In genomic region chr17:58741121-58741625, GRCh38 we compare ENCODE assay signal across 9 cellular contexts. TPM values are rescaled to one million over a fixed set of nuclear protein-coding genes. Genes with fewer than 3 reads are reported as not detected.
A peak's percentile ranks its signal among the peaks of the same experiment; 100 is the strongest.
DNase-seq lines count a peak whose midpoint lies in the region; ATAC-seq and TF ChIP-seq lines count a peak whose summit lies in the region.
"Had no signal": no experiment of that assay in that cellular context is flagged by ENCODE, and none has a peak within 500 bp of the region (broad histone marks: within the 10 kb centered on the region; RNA-seq: fewer than 3 reads in every experiment).

No MANE protein-coding gene starts in this region.

- DNase-seq in HuH-7.5 (ENCODE audit: low spot score), result peak; percentile 81
- peak; percentile 15 to 58 for DNase-seq in cardiac fibroblast (ENCODE audit: low read depth in 2 of 2)
- peak in 1 of 2 donors; percentile 18 for DNase-seq in gastrocnemius medialis
- DNase-seq in UCSD-AML1 (lab: John Stamatoyannopoulos, UW; ENCODE audit: unreplicated experiment), result no peak
- no peak for DNase-seq in neuronal stem cell (ENCODE audit: low spot score)
- DNase-seq: amniotic stem cell, hypothalamus, Peyer's patch had no signal

- ATAC-seq in gastrocnemius medialis, result peak; percentile 50 to 91
- ATAC-seq in GM18868 (IDR thresholded peaks at IDR 0.05; ENCODE audit: unreplicated experiment), result no peak

- no peak overlapping the region for H3K18ac ChIP-seq in neuronal stem cell (ENCODE audit: low read length)

- WGBS in neuronal stem cell (ENCODE audit: extremely low coverage in 2 of 2, insufficient read length in 2 of 2, insufficient replicate concordance in 1 of 2), 2 donors, result no CpG with 5 or more reads among the region's 8 CpGs

- no peak overlapping the region for H3K4ac ChIP-seq in neuronal stem cell (ENCODE audit: low read length)

- no peak for TF ChIP-seq CTCF in cardiac fibroblast (IDR thresholded peaks at IDR 0.05; ENCODE audit: low read depth, low read length)
- no peak for TF ChIP-seq CTCF in gastrocnemius medialis (IDR thresholded peaks at IDR 0.05 in 4 of 5, conservative IDR thresholded peaks at IDR 0.05 in 1 of 5)

- TF ChIP-seq POLR2A in gastrocnemius medialis (IDR thresholded peaks at IDR 0.05), result no peak

- in situ Hi-C loops in gastrocnemius medialis (cut with MboI; ENCODE audit: low sequenced_read_pairs in 4 of 4), result loop anchor here in 1 of 4 donors (25.0 kb wide), 1 partner anchor 104 kb away; no protein-coding TSS in a partner anchor

- H3K27ac ChIP-seq in gastrocnemius medialis, result no peak overlapping the region
- no peak overlapping the region for H3K27ac ChIP-seq in neuronal stem cell (replicated peaks; ENCODE audit: low read length)
- H3K27ac ChIP-seq: Peyer's patch had no signal

- no peak overlapping the region for H3K14ac ChIP-seq in neuronal stem cell (ENCODE audit: low read length)

- H3K23ac ChIP-seq in neuronal stem cell (ENCODE audit: low read depth, low read length, poor library complexity), result no peak overlapping the region

- H4K8ac ChIP-seq in neuronal stem cell (ENCODE audit: low read depth, low read length), result no peak overlapping the region

- no peaks in the 10 kb centered on the region for H3K27me3 ChIP-seq in gastrocnemius medialis
- no peaks in the 10 kb centered on the region for H3K27me3 ChIP-seq in neuronal stem cell (ENCODE audit: control insufficient read depth in 3 of 3, insufficient read depth in 3 of 3, low read depth in 1 of 3, low read length in 3 of 3)
- H3K27me3 ChIP-seq: Peyer's patch had no signal

- H2BK15ac ChIP-seq in neuronal stem cell (ENCODE audit: low read length), result no peak overlapping the region

- no peak overlapping the region for H2BK12ac ChIP-seq in neuronal stem cell (ENCODE audit: low read length)

- no peak overlapping the region for H2AK5ac ChIP-seq in neuronal stem cell (ENCODE audit: low read depth, low read length)

- intact Hi-C loops in gastrocnemius medialis (cut with DNase I; ENCODE audit: low total_unique reads), result no loop called here

- no peak overlapping the region for H3K4me2 ChIP-seq in neuronal stem cell (ENCODE audit: insufficient read depth, low read length, poor library complexity, severe bottlenecking)

- H3K36me3 ChIP-seq in gastrocnemius medialis (no peaks in the 10 kb centered on the region), neuronal stem cell (replicated peaks in 1 of 2; ENCODE audit: control insufficient read depth in 2 of 2, insufficient read depth in 2 of 2, low read length in 2 of 2) (no peaks in the 10 kb centered on the region)
- H3K36me3 ChIP-seq: Peyer's patch had no signal

- H3K9me3 ChIP-seq in gastrocnemius medialis (no peaks in the 10 kb centered on the region), neuronal stem cell (replicated peaks in 1 of 2; ENCODE audit: control insufficient read depth in 2 of 2, insufficient read depth in 1 of 2, low read depth in 1 of 2, low read length in 2 of 2) (no peaks in the 10 kb centered on the region)
- H3K9me3 ChIP-seq: Peyer's patch had no signal

- no peaks in the 10 kb centered on the region for H3K79me1 ChIP-seq in neuronal stem cell (ENCODE audit: low read depth, low read length)

- H2BK120ac ChIP-seq in neuronal stem cell (ENCODE audit: low read depth, low read length), result no peak overlapping the region

- no peak overlapping the region for H4K91ac ChIP-seq in neuronal stem cell (ENCODE audit: low read depth, low read length, poor library complexity)

- H3K4me1 ChIP-seq in gastrocnemius medialis (no peaks in the 10 kb centered on the region), neuronal stem cell (ENCODE audit: control insufficient read depth in 2 of 2, insufficient read depth in 1 of 2, low read depth in 1 of 2, low read length in 2 of 2) (no peaks in the 10 kb centered on the region)
- H3K4me1 ChIP-seq: Peyer's patch had no signal

- H3K4me3 ChIP-seq in cardiac fibroblast (replicated peaks in 1 of 2; ENCODE audit: low read depth in 2 of 2, low read length in 2 of 2) (no peak overlapping the region), gastrocnemius medialis (no peak overlapping the region), neuronal stem cell (ENCODE audit: low read length in 2 of 2) (no peak overlapping the region)
- H3K4me3 ChIP-seq: Peyer's patch had no signal

- H2AFZ ChIP-seq in neuronal stem cell (ENCODE audit: low read length), result no peak overlapping the region

- no peak overlapping the region for H3K9ac ChIP-seq in neuronal stem cell (ENCODE audit: low read depth, low read length, poor library complexity)

- no peak overlapping the region for H2BK5ac ChIP-seq in neuronal stem cell (ENCODE audit: low read length)

RNA-seq across cellular contexts. Expression of gene PPM1E, which starts 14.5 kb away (rescaled TPM):
- under 1 TPM in 2 of 4 donors, not detected in 2; 0.04 to 0.07 TPM for total RNA-seq in gastrocnemius medialis
- polyA plus RNA-seq in neuronal stem cell (2013, experiment 1 of 2), result 6.2 TPM
- 6.5 TPM for polyA plus RNA-seq in neuronal stem cell (2013, experiment 2 of 2)

RNA-seq across cellular contexts. Expression of gene RAD51C, which starts 48.8 kb away (rescaled TPM):
- total RNA-seq in gastrocnemius medialis, result 10 to 100 TPM in 2 of 4 donors, 1 to 10 TPM in 2; 6.4 to 18.7 (median 12.5) TPM
- 32.4 TPM for polyA plus RNA-seq in neuronal stem cell (2013, experiment 1 of 2)
- 33.3 TPM for polyA plus RNA-seq in neuronal stem cell (2013, experiment 2 of 2)

RNA-seq across cellular contexts. Expression of gene TEX14, which starts 49.3 kb away (rescaled TPM):
- not detected for total RNA-seq in gastrocnemius medialis
- polyA plus RNA-seq in neuronal stem cell (2013, experiment 1 of 2), result 0.40 TPM
- 0.26 TPM for polyA plus RNA-seq in neuronal stem cell (2013, experiment 2 of 2)

Comparison
In these comparisons a context has a peak if more than half of its experiments do, and no peak if none do; other contexts are left out.
1. DNase-seq: peak in HuH-7.5 (single experiment) and cardiac fibroblast (2 of 2); none in UCSD-AML1 (single experiment) and neuronal stem cell (single experiment).